In genomic region chrX:30620980-30621716, GRCh38 we compare ENCODE assay signal across 1 cellular context.
TF ChIP-seq lines count a peak whose summit lies in the region.

No MANE protein-coding gene starts in this region.

TF ChIP-seq in K562, 482 proteins besides CTCF, POLR2A, EP300 and RAD21 (continued from another document):
- TF ChIP-seq CUX1 (CRISPR knock-in tag; IDR thresholded peaks at IDR 0.05): no peak
- TF ChIP-seq CHAMP1 (IDR thresholded peaks at IDR 0.05): no peak
- no peak for TF ChIP-seq CBFA2T3 (IDR thresholded peaks at IDR 0.05)
- no peak for TF ChIP-seq NR2C1 (IDR thresholded peaks at IDR 0.05)
- peak; percentile 40; the same call in 1 of the 2 replicates for TF ChIP-seq NR2C1 (tag; IDR thresholded peaks at IDR 0.05)
- TF ChIP-seq KLF16 (IDR thresholded peaks at IDR 0.05): no peak
- TF ChIP-seq CREBBP (IDR thresholded peaks at IDR 0.05; ENCODE audit: low read depth, low read length): no peak
- no peak for TF ChIP-seq RBM25 (IDR thresholded peaks at IDR 0.05; ENCODE audit: low read depth, low read length, severe bottlenecking)
- no peak for TF ChIP-seq IRF2 (CRISPR knock-in tag; IDR thresholded peaks at IDR 0.05)
- no peak for TF ChIP-seq ZBED1 (IDR thresholded peaks at IDR 0.05)
- peak; percentile 78 for TF ChIP-seq FOSL1 (tag; conservative IDR thresholded peaks at IDR 0.05)
- TF ChIP-seq ARID4B (CRISPR knock-in tag; IDR thresholded peaks at IDR 0.05): no peak
- TF ChIP-seq ZNF695 (CRISPR knock-in tag; IDR thresholded peaks at IDR 0.05): no peak
- no peak for TF ChIP-seq ZMIZ1 (IDR thresholded peaks at IDR 0.05; ENCODE audit: low read depth in 2 of 2, low read length in 2 of 2)
- no peak for TF ChIP-seq GATAD2B (IDR thresholded peaks at IDR 0.05; ENCODE audit: borderline replicate concordance)
- no peak for TF ChIP-seq TFAM (CRISPR knock-in tag; conservative IDR thresholded peaks at IDR 0.05)
- no peak for TF ChIP-seq OTX1 (CRISPR knock-in tag; IDR thresholded peaks at IDR 0.05)
- TF ChIP-seq XRCC4 (IDR thresholded peaks at IDR 0.05; ENCODE audit: extremely low read depth, insufficient read depth, insufficient read length): no peak
- no peak for TF ChIP-seq GATAD2A (IDR thresholded peaks at IDR 0.05)
- no peak for TF ChIP-seq ELF2 (CRISPR knock-in tag; IDR thresholded peaks at IDR 0.05)
- TF ChIP-seq JUND (IDR thresholded peaks at IDR 0.05; ENCODE audit: borderline replicate concordance, low read depth, low read length): peak; percentile 50; the same call in 1 of the 2 replicates
- peak; percentile 67 for TF ChIP-seq JUND (tag; IDR thresholded peaks at IDR 0.05; ENCODE audit: borderline replicate concordance, low read depth, low read length)
- no peak for TF ChIP-seq DLX4 (CRISPR knock-in tag; IDR thresholded peaks at IDR 0.05)
- TF ChIP-seq MTA2 (IDR thresholded peaks at IDR 0.05; ENCODE audit: low read depth): no peak
- TF ChIP-seq, protein P1, sequence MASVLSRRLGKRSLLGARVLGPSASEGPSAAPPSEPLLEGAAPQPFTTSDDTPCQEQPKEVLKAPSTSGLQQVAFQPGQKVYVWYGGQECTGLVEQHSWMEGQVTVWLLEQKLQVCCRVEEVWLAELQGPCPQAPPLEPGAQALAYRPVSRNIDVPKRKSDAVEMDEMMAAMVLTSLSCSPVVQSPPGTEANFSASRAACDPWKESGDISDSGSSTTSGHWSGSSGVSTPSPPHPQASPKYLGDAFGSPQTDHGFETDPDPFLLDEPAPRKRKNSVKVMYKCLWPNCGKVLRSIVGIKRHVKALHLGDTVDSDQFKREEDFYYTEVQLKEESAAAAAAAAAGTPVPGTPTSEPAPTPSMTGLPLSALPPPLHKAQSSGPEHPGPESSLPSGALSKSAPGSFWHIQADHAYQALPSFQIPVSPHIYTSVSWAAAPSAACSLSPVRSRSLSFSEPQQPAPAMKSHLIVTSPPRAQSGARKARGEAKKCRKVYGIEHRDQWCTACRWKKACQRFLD (CRISPR knock-in tag; IDR thresholded peaks at IDR 0.05): 0 out of 2 replicates have a peak, but pooled peaks have one; percentile 25
- no peak for TF ChIP-seq ZNF253 (CRISPR knock-in tag; conservative IDR thresholded peaks at IDR 0.05)
- no peak for TF ChIP-seq BHLHE40 (IDR thresholded peaks at IDR 0.05; ENCODE audit: low read length)
- no peak for TF ChIP-seq ARID2 (IDR thresholded peaks at IDR 0.05)
- no peak for TF ChIP-seq NFRKB (IDR thresholded peaks at IDR 0.05; ENCODE audit: low read depth)
- TF ChIP-seq ZBTB11 (CRISPR knock-in tag; IDR thresholded peaks at IDR 0.05): no peak
- TF ChIP-seq DMBX1 (CRISPR knock-in tag; IDR thresholded peaks at IDR 0.05; ENCODE audit: borderline replicate concordance): peak; percentile 36; the same call in 1 of the 2 replicates
- no peak for TF ChIP-seq ZBTB17 (CRISPR knock-in tag; IDR thresholded peaks at IDR 0.05)
TF ChIP-seq in K562: peak in this region for 16.
